1 cellular context compared by ENCODE assay signal in genomic region chr4:158035662-158036195, GRCh38.
A peak's percentile ranks its signal among the peaks of the same experiment; 100 is the strongest.
TF ChIP-seq lines count a peak whose summit lies in the region.

No MANE protein-coding gene starts in this region.

TF ChIP-seq in HepG2, 621 proteins besides CTCF, POLR2A, EP300 and RAD21 (continued from another document):
- TF ChIP-seq SMAD1 (CRISPR knock-in tag; IDR thresholded peaks at IDR 0.05; ENCODE audit: borderline replicate concordance, low read depth) (no peak), FOSL1 (CRISPR knock-in tag; IDR thresholded peaks at IDR 0.05; ENCODE audit: borderline replicate concordance) (no peak), HIC2 (CRISPR knock-in tag; IDR thresholded peaks at IDR 0.05; ENCODE audit: low read depth) (no peak), PRMT3 (CRISPR knock-in tag; IDR thresholded peaks at IDR 0.05; ENCODE audit: borderline replicate concordance, low read depth) (no peak), NFE2L2 (IDR thresholded peaks at IDR 0.05; ENCODE audit: low read length) (peak; percentile 5; the same call in 1 of the 2 replicates), KDM2A (CRISPR knock-in tag; IDR thresholded peaks at IDR 0.05; ENCODE audit: borderline replicate concordance, low read depth) (no peak), CEBPZ (IDR thresholded peaks at IDR 0.05; ENCODE audit: low read length) (no peak), CEBPG (CRISPR knock-in tag; IDR thresholded peaks at IDR 0.05) (peak; percentile 64), THYN1 (CRISPR knock-in tag; IDR thresholded peaks at IDR 0.05; ENCODE audit: borderline replicate concordance, low read depth) (no peak)
- TF ChIP-seq, protein P1, sequence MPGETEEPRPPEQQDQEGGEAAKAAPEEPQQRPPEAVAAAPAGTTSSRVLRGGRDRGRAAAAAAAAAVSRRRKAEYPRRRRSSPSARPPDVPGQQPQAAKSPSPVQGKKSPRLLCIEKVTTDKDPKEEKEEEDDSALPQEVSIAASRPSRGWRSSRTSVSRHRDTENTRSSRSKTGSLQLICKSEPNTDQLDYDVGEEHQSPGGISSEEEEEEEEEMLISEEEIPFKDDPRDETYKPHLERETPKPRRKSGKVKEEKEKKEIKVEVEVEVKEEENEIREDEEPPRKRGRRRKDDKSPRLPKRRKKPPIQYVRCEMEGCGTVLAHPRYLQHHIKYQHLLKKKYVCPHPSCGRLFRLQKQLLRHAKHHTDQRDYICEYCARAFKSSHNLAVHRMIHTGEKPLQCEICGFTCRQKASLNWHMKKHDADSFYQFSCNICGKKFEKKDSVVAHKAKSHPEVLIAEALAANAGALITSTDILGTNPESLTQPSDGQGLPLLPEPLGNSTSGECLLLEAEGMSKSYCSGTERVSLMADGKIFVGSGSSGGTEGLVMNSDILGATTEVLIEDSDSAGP (CRISPR knock-in tag; IDR thresholded peaks at IDR 0.05; ENCODE audit: borderline replicate concordance), result no peak
- TF ChIP-seq, protein P2, sequence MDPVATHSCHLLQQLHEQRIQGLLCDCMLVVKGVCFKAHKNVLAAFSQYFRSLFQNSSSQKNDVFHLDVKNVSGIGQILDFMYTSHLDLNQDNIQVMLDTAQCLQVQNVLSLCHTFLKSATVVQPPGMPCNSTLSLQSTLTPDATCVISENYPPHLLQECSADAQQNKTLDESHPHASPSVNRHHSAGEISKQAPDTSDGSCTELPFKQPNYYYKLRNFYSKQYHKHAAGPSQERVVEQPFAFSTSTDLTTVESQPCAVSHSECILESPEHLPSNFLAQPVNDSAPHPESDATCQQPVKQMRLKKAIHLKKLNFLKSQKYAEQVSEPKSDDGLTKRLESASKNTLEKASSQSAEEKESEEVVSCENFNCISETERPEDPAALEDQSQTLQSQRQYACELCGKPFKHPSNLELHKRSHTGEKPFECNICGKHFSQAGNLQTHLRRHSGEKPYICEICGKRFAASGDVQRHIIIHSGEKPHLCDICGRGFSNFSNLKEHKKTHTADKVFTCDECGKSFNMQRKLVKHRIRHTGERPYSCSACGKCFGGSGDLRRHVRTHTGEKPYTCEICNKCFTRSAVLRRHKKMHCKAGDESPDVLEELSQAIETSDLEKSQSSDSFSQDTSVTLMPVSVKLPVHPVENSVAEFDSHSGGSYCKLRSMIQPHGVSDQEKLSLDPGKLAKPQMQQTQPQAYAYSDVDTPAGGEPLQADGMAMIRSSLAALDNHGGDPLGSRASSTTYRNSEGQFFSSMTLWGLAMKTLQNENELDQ (CRISPR knock-in tag; IDR thresholded peaks at IDR 0.05; ENCODE audit: borderline replicate concordance), result no peak
TF ChIP-seq in HepG2: peak in this region for 5.
